In the genomic region with DNA sequence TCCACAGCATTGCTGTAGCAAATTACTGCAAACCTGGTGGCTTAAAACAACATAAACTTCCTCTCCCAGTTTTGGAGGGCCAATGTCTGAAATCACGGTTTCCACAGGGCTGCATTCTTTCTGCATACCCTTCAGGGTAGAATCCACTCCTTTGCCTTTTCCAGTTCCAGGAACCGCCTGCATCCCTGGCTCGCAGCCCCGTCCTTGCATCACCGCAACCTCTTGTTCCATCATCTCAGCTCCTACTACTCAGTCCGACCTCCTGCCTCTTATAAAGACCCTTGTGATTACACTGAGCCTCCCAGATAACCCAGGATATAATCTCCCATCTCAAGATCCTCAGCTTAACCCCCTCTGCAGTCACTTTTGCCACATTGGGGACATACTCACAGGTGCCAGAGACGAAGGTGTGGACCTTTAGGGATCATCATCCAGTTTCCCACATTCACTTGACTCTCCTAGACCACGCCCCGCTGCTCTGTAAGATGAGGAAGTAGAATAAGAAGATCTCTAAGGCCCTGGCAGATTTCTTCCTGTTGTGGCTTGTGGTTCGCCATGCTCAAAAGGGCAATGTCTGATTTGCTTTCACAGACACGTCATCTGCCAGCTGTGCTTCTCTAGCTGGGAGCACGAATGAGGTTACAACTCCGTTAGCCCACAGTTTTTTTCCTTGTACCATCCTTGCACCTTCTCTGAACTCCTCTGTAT, we compare ENCODE assay signal across 1 cellular context.
TF ChIP-seq lines count a peak whose summit lies in the region.

No MANE protein-coding gene starts in this region.

TF ChIP-seq in IMR-90, 13 proteins besides CTCF, POLR2A, EP300 and RAD21 (continued from another document):
- TF ChIP-seq, protein P1, sequence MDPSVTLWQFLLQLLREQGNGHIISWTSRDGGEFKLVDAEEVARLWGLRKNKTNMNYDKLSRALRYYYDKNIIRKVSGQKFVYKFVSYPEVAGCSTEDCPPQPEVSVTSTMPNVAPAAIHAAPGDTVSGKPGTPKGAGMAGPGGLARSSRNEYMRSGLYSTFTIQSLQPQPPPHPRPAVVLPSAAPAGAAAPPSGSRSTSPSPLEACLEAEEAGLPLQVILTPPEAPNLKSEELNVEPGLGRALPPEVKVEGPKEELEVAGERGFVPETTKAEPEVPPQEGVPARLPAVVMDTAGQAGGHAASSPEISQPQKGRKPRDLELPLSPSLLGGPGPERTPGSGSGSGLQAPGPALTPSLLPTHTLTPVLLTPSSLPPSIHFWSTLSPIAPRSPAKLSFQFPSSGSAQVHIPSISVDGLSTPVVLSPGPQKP (IDR thresholded peaks at IDR 0.05; ENCODE audit: borderline replicate concordance, low read depth, low read length) = no peak
- TF ChIP-seq BHLHE40 (IDR thresholded peaks at IDR 0.05; ENCODE audit: low read depth, low read length) (no peak), FOS (IDR thresholded peaks at IDR 0.05; ENCODE audit: low read depth, low read length) (no peak), RCOR1 (IDR thresholded peaks at IDR 0.05; ENCODE audit: insufficient replicate concordance, low read length) (no peak), RFX5 (IDR thresholded peaks at IDR 0.05; ENCODE audit: low read depth, low read length) (no peak)
